ENCODE assay signal across 1 cellular context in the genomic region with DNA sequence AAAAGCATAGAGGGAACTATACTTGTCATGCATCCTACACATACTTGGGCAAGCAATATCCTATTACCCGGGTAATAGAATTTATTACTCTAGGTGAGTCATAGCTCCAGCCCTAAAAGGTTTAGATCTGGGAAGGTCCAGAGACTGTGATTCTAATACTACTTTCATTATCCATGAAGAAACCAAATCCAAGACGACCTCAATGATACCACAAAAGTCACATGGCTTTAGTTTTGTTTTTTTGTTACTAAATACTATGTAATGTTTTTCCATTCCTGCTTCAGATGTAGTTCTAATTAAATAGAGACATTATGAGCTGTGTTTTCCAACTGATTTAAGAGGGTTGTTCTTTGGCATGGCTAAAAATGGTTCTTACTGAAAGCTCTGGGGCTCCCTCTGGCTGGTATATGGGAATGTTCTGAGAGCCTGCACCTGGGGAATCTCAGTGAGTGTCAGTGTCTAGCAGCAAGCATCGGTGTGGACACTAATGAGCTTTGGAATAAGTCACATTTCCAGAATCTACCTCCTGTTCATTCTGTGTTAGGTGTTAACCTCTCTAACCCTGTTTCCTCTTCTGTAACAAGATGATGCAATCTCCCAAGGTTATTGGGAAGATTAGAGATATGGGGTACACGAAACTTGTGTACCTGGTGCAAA.
TF ChIP-seq lines count a peak whose summit lies in the region.

No MANE protein-coding gene starts in this region.

TF ChIP-seq in HepG2, 621 proteins besides CTCF, POLR2A, EP300 and RAD21 (continued from another document):
- TF ChIP-seq GTF3A (CRISPR knock-in tag; conservative IDR thresholded peaks at IDR 0.05) (no peak), PHF8 (CRISPR knock-in tag; IDR thresholded peaks at IDR 0.05) (no peak), CBX2 (IDR thresholded peaks at IDR 0.05; ENCODE audit: low read depth, low read length) (no peak), CBX2 (CRISPR knock-in tag; IDR thresholded peaks at IDR 0.05; ENCODE audit: low read depth) (no peak), HNF4G (IDR thresholded peaks at IDR 0.05; ENCODE audit: borderline replicate concordance, low read depth, low read length) (no peak), HNF4G (CRISPR knock-in tag; IDR thresholded peaks at IDR 0.05; ENCODE audit: borderline replicate concordance, low read depth) (no peak), ZC3H4 (CRISPR knock-in tag; IDR thresholded peaks at IDR 0.05; ENCODE audit: borderline replicate concordance) (no peak), ETV5 (CRISPR knock-in tag; IDR thresholded peaks at IDR 0.05; ENCODE audit: borderline replicate concordance) (peak; percentile 38; the same call in 1 of the 2 replicates), PAWR (CRISPR knock-in tag; IDR thresholded peaks at IDR 0.05; ENCODE audit: borderline replicate concordance) (no peak), ZNF660 (CRISPR knock-in tag; IDR thresholded peaks at IDR 0.05; ENCODE audit: borderline replicate concordance, low read depth) (no peak), ELF3 (CRISPR knock-in tag; IDR thresholded peaks at IDR 0.05) (peak; percentile 58), POLR2AphosphoS2 (IDR thresholded peaks at IDR 0.05; ENCODE audit: low read depth, low read length) (no peak), ZNF496 (CRISPR knock-in tag; IDR thresholded peaks at IDR 0.05; ENCODE audit: insufficient replicate concordance) (no peak), TAF15 (IDR thresholded peaks at IDR 0.05; ENCODE audit: low read depth, low read length, poor library complexity, severe bottlenecking) (no peak), BCL6 (CRISPR knock-in tag; IDR thresholded peaks at IDR 0.05) (0 out of 2 replicates have a peak, but pooled peaks have one; percentile 51), XRCC5 (optimal IDR thresholded peaks at IDR 0.05; ENCODE audit: low read length) (no peak), ZNF816 (CRISPR knock-in tag; IDR thresholded peaks at IDR 0.05; ENCODE audit: borderline replicate concordance) (0 out of 2 replicates have a peak, but pooled peaks have one; percentile 66), ZNF75D (CRISPR knock-in tag; IDR thresholded peaks at IDR 0.05; ENCODE audit: borderline replicate concordance) (no peak), ZSCAN12 (CRISPR knock-in tag; IDR thresholded peaks at IDR 0.05) (no peak), RELA (CRISPR knock-in tag; IDR thresholded peaks at IDR 0.05) (no peak)
- TF ChIP-seq, protein P1, sequence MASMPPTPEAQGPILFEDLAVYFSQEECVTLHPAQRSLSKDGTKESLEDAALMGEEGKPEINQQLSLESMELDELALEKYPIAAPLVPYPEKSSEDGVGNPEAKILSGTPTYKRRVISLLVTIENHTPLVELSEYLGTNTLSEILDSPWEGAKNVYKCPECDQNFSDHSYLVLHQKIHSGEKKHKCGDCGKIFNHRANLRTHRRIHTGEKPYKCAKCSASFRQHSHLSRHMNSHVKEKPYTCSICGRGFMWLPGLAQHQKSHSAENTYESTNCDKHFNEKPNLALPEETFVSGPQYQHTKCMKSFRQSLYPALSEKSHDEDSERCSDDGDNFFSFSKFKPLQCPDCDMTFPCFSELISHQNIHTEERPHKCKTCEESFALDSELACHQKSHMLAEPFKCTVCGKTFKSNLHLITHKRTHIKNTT (CRISPR knock-in tag; IDR thresholded peaks at IDR 0.05), result no peak
- TF ChIP-seq, protein P2, sequence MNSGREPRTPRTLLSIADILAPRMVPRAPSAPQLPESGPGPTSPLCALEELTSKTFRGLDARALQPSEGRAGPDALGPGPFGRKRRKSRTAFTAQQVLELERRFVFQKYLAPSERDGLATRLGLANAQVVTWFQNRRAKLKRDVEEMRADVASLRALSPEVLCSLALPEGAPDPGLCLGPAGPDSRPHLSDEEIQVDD (CRISPR knock-in tag; IDR thresholded peaks at IDR 0.05; ENCODE audit: borderline replicate concordance), result no peak
- TF ChIP-seq, protein P3, sequence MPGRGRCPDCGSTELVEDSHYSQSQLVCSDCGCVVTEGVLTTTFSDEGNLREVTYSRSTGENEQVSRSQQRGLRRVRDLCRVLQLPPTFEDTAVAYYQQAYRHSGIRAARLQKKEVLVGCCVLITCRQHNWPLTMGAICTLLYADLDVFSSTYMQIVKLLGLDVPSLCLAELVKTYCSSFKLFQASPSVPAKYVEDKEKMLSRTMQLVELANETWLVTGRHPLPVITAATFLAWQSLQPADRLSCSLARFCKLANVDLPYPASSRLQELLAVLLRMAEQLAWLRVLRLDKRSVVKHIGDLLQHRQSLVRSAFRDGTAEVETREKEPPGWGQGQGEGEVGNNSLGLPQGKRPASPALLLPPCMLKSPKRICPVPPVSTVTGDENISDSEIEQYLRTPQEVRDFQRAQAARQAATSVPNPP (CRISPR knock-in tag; IDR thresholded peaks at IDR 0.05), result no peak
- TF ChIP-seq, protein P4, sequence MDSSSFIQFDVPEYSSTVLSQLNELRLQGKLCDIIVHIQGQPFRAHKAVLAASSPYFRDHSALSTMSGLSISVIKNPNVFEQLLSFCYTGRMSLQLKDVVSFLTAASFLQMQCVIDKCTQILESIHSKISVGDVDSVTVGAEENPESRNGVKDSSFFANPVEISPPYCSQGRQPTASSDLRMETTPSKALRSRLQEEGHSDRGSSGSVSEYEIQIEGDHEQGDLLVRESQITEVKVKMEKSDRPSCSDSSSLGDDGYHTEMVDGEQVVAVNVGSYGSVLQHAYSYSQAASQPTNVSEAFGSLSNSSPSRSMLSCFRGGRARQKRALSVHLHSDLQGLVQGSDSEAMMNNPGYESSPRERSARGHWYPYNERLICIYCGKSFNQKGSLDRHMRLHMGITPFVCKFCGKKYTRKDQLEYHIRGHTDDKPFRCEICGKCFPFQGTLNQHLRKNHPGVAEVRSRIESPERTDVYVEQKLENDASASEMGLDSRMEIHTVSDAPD (CRISPR knock-in tag; IDR thresholded peaks at IDR 0.05), result no peak
